In the genomic region with DNA sequence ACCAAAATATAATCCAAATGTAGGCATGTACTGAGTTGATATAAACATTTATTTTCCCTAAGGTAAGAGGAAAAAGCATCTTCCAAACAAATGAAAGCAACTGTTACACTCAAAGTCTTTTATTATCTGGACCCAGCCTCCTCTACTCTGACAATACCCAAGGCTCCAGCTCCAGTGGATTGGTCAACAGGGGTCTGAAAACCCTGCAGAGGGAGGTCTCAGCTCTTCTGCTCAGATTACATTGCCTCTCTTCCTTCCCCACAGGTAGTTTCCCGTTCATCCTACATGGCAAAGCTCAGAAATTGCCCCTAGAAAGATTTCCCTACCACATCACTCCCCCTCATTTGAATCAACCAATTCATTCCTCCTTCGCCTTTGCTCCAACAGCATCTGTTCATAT, we compare ENCODE assay signal across 1 cellular context.
TF ChIP-seq lines count a peak whose summit lies in the region.

No MANE protein-coding gene starts in this region.

TF ChIP-seq in H1, 55 proteins besides CTCF, POLR2A, EP300 and RAD21:
- TF ChIP-seq TEAD4 (IDR thresholded peaks at IDR 0.05; ENCODE audit: low read depth, low read length) (no peak), CBX8 (IDR thresholded peaks at IDR 0.05; ENCODE audit: borderline replicate concordance, low read depth, low read length) (no peak), FOSL1 (IDR thresholded peaks at IDR 0.05; ENCODE audit: insufficient read depth, low read depth, low read length) (no peak), PHF8 (conservative IDR thresholded peaks at IDR 0.05; ENCODE audit: low read depth, low read length) (no peak), JUN (IDR thresholded peaks at IDR 0.05; ENCODE audit: low read depth, low read length) (no peak), BRCA1 (IDR thresholded peaks at IDR 0.05; ENCODE audit: low read depth, low read length) (no peak), HDAC6 (IDR thresholded peaks at IDR 0.05; ENCODE audit: low read depth, low read length) (no peak), SUZ12 (IDR thresholded peaks at IDR 0.05; ENCODE audit: low read length) (no peak), CEBPB (IDR thresholded peaks at IDR 0.05; ENCODE audit: low read depth, low read length) (no peak), CTBP2 (IDR thresholded peaks at IDR 0.05; ENCODE audit: borderline replicate concordance, insufficient read depth, insufficient read length, low read length) (no peak)
- TF ChIP-seq, protein P1, sequence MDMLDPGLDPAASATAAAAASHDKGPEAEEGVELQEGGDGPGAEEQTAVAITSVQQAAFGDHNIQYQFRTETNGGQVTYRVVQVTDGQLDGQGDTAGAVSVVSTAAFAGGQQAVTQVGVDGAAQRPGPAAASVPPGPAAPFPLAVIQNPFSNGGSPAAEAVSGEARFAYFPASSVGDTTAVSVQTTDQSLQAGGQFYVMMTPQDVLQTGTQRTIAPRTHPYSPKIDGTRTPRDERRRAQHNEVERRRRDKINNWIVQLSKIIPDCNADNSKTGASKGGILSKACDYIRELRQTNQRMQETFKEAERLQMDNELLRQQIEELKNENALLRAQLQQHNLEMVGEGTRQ (IDR thresholded peaks at IDR 0.05; ENCODE audit: low read length): no peak
- TF ChIP-seq, protein P2, sequence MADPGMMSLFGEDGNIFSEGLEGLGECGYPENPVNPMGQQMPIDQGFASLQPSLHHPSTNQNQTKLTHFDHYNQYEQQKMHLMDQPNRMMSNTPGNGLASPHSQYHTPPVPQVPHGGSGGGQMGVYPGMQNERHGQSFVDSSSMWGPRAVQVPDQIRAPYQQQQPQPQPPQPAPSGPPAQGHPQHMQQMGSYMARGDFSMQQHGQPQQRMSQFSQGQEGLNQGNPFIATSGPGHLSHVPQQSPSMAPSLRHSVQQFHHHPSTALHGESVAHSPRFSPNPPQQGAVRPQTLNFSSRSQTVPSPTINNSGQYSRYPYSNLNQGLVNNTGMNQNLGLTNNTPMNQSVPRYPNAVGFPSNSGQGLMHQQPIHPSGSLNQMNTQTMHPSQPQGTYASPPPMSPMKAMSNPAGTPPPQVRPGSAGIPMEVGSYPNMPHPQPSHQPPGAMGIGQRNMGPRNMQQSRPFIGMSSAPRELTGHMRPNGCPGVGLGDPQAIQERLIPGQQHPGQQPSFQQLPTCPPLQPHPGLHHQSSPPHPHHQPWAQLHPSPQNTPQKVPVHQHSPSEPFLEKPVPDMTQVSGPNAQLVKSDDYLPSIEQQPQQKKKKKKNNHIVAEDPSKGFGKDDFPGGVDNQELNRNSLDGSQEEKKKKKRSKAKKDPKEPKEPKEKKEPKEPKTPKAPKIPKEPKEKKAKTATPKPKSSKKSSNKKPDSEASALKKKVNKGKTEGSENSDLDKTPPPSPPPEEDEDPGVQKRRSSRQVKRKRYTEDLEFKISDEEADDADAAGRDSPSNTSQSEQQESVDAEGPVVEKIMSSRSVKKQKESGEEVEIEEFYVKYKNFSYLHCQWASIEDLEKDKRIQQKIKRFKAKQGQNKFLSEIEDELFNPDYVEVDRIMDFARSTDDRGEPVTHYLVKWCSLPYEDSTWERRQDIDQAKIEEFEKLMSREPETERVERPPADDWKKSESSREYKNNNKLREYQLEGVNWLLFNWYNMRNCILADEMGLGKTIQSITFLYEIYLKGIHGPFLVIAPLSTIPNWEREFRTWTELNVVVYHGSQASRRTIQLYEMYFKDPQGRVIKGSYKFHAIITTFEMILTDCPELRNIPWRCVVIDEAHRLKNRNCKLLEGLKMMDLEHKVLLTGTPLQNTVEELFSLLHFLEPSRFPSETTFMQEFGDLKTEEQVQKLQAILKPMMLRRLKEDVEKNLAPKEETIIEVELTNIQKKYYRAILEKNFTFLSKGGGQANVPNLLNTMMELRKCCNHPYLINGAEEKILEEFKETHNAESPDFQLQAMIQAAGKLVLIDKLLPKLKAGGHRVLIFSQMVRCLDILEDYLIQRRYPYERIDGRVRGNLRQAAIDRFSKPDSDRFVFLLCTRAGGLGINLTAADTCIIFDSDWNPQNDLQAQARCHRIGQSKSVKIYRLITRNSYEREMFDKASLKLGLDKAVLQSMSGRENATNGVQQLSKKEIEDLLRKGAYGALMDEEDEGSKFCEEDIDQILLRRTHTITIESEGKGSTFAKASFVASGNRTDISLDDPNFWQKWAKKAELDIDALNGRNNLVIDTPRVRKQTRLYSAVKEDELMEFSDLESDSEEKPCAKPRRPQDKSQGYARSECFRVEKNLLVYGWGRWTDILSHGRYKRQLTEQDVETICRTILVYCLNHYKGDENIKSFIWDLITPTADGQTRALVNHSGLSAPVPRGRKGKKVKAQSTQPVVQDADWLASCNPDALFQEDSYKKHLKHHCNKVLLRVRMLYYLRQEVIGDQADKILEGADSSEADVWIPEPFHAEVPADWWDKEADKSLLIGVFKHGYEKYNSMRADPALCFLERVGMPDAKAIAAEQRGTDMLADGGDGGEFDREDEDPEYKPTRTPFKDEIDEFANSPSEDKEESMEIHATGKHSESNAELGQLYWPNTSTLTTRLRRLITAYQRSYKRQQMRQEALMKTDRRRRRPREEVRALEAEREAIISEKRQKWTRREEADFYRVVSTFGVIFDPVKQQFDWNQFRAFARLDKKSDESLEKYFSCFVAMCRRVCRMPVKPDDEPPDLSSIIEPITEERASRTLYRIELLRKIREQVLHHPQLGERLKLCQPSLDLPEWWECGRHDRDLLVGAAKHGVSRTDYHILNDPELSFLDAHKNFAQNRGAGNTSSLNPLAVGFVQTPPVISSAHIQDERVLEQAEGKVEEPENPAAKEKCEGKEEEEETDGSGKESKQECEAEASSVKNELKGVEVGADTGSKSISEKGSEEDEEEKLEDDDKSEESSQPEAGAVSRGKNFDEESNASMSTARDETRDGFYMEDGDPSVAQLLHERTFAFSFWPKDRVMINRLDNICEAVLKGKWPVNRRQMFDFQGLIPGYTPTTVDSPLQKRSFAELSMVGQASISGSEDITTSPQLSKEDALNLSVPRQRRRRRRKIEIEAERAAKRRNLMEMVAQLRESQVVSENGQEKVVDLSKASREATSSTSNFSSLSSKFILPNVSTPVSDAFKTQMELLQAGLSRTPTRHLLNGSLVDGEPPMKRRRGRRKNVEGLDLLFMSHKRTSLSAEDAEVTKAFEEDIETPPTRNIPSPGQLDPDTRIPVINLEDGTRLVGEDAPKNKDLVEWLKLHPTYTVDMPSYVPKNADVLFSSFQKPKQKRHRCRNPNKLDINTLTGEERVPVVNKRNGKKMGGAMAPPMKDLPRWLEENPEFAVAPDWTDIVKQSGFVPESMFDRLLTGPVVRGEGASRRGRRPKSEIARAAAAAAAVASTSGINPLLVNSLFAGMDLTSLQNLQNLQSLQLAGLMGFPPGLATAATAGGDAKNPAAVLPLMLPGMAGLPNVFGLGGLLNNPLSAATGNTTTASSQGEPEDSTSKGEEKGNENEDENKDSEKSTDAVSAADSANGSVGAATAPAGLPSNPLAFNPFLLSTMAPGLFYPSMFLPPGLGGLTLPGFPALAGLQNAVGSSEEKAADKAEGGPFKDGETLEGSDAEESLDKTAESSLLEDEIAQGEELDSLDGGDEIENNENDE (IDR thresholded peaks at IDR 0.05; ENCODE audit: insufficient replicate concordance, low read length): no peak
